9 cellular contexts compared by ENCODE assay signal in the genomic region with DNA sequence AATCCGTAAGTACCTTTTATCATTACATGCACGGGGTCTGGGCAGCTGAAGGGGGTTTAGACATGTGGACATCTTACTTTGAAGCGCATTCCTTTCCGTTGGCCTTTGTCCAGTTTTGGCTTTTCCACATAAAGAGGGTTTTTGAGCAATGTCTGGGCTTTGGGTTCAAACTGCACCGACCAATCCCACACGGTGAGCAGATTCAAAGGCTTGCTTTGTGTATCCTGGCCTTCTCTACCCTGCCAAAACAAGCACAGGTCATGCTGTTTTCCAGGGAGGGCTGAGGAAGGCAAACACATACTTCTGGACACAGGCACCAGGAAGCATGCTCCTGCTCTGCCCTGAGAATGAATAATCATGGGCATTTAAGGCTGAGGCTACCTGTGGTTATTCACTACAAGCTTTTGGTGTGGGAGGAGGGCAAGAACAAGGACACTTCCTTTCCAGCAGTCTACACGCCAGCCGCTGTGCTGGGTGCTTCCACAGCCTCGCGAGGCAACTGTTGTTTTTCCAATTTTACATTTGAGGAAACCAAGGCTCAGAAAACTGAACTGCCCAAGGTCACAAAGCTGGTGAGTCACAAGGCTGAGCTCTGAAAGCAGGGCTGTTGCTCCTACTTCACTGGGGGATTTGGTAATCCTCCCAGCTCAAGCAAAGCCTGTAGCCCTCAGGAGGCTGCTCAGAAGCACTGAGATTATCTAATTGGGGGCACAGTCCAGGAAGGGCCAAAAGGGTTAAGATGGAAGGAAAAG. TPM values are rescaled to one million over a fixed set of nuclear protein-coding genes. Genes with fewer than 3 reads are reported as not detected.
DNase-seq lines count a peak whose midpoint lies in the region; ATAC-seq, FAIRE-seq and TF ChIP-seq lines count a peak whose summit lies in the region.
"Had no signal": no experiment of that assay in that cellular context is flagged by ENCODE, and none has a peak within 500 bp of the region (broad histone marks: within the 10 kb centered on the region; RNA-seq: fewer than 3 reads in every experiment).

No MANE protein-coding gene starts in this region.

- H3K9me3 Mint-ChIP-seq in nephron progenitor cell: no peaks in the 10 kb centered on the region

- no peak overlapping the region for H3K27ac Mint-ChIP-seq in nephron progenitor cell

- in situ Hi-C loops in SK-MEL-5 (cut with HindIII; ENCODE audit: low pct_unique_long_range_greater_than_20kb, low sequenced_read_pairs): no loop called here

- peak; percentile 90 for ATAC-seq in sciatic nerve

- FAIRE-seq in GM12892 (lab: Jason Lieb, UNC): no peak
- FAIRE-seq: GM18507 had no signal

- H3K4me1 Mint-ChIP-seq in nephron progenitor cell: no peaks in the 10 kb centered on the region

- peaks cover 43% of the 10 kb centered on the region for H3K36me3 Mint-ChIP-seq in nephron progenitor cell (ENCODE audit: low read depth)

- intact Hi-C loops in sciatic nerve (cut with DNase I): loop anchor here (5.0 to 10.0 kb wide), 2 partner anchors 98 to 361 kb away; no protein-coding TSS in a partner anchor

- no peak for TF ChIP-seq CTCF in nephron progenitor cell (IDR thresholded peaks at IDR 0.05)

- H3K27me3 Mint-ChIP-seq in nephron progenitor cell (ENCODE audit: low read depth, poor library complexity): no peaks in the 10 kb centered on the region

- DNase-seq in GM03348 (ENCODE audit: low spot score) (peak; percentile 42), SK-MEL-5 (ENCODE audit: low read depth, low spot score) (peak; percentile 98), fibroblast of the conjunctiva (ENCODE audit: low read depth) (peak; percentile 22), sciatic nerve (ENCODE audit: low spot score) (no peak), GM12892 (ENCODE audit: insufficient read length) (no peak), nephron progenitor cell (no peak), KG1 (lab: John Stamatoyannopoulos, UW) (no peak), cortex of kidney (lab: John Stamatoyannopoulos, UW) (no peak)

- TF ChIP-seq POLR2A in GM12892 (IDR thresholded peaks at IDR 0.05; ENCODE audit: low read depth, low read length): no peak

- H3K4me3 Mint-ChIP-seq in nephron progenitor cell: no peak overlapping the region

RNA-seq across cellular contexts. Expression of gene GOLPH3, which starts 59.8 kb away (rescaled TPM):
- 94.1 and 96.5 TPM in 2 replicates for total RNA-seq in SK-MEL-5 (2014; rRNA removed; shearing (Covaris generic))
- polyA plus RNA-seq in SK-MEL-5 (2015; cell fraction: cytosol; rRNA removed): 97.4 and 127 TPM in 2 replicates
- polyA plus RNA-seq in SK-MEL-5 (2015; cell fraction: nucleus; rRNA removed): 35.1 and 38.8 TPM in 2 replicates
- total RNA-seq in sciatic nerve: 88.7 TPM
- polyA plus RNA-seq in GM12892 (2012; ENCODE audit: missing spikeins): 34.6 TPM

Comparison
In these comparisons a context has a peak if more than half of its experiments do, and no peak if none do; other contexts are left out.
1. DNase-seq: peak in GM03348 (single experiment), SK-MEL-5 (single experiment) and fibroblast of the conjunctiva (single experiment); none in sciatic nerve (single experiment), GM12892 (single experiment), nephron progenitor cell (single experiment), KG1 (single experiment) and cortex of kidney (single experiment).